ENCODE assay signal across 34 cellular contexts in the genomic region with DNA sequence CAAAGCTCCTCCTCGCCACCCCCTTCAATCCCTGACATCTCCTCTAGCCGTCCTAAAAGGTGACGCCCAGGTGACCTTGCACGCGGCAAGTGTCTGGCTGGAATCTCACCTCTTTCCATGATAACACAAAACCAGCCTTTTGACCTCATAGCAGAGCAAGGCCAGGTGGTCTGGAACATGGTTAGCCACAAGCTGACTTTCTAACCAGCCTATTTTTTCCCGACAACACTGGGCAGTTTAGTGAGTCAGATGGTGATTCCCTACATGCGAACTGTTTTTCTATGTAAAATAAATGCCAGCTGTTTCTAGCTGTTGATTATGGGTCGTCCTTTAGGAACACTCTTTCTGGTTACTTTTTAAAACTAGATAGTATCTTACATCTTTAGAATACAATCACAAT.
"Had no signal": no experiment of that assay in that cellular context is flagged by ENCODE, and none has a peak within 500 bp of the region (broad histone marks: within the 10 kb centered on the region; RNA-seq: fewer than 3 reads in every experiment).

No MANE protein-coding gene starts in this region.

- H3K27ac ChIP-seq: esophagus muscularis mucosa, parathyroid adenoma, psoas muscle, sigmoid colon, suprapubic skin, tibial artery, upper lobe of right lung, WERI-Rb-1 had no signal

- H3K4me3 Mint-ChIP-seq: activated CD4-positive, alpha-beta memory T cell treated with anti-CD3 and anti-CD28 coated beads for 36 hours; activated CD4-positive, alpha-beta T cell treated with anti-CD3 and anti-CD28 coated beads, Interleukin-2, amount 10 ng/mL, durations not matched to agents 24 days and 14 days; activated naive CD8-positive, alpha-beta T cell treated with anti-CD3 and anti-CD28 coated beads, Interleukin-2, amount 50 U/mL, for 24 hours; activated T-helper 1 cell treated with anti-CD3 and anti-CD28 coated beads, Interleukin-12 subunit alpha, Interleukin-12 subunit beta, Interleukin-2, Interleukin-4 antibody, amounts not matched to agents 30 ng/mL and 10 ng/mL and 1 ng/mL, durations not matched to agents 14 hours and 24 hours and 36 hours; mesothelial cell of epicardium; naive thymus-derived CD4-positive, alpha-beta T cell; T-helper 1 cell treated with Interleukin-12 subunit alpha and Interleukin-12 subunit beta and Interleukin-4 antibody, amounts not matched to agents 30 μg/mL and 1 μg/mL, for 36 hours had no signal

- H3K27me3 ChIP-seq: esophagus muscularis mucosa, sigmoid colon, suprapubic skin, tibial artery, upper lobe of right lung had no signal

- H3K9me3 ChIP-seq: esophagus muscularis mucosa, psoas muscle, suprapubic skin, tibial artery, upper lobe of right lung had no signal

- ATAC-seq: activated naive CD8-positive, alpha-beta T cell treated with anti-CD3 and anti-CD28 coated beads, Interleukin-2, amount 50 U/mL, for 24 hours; left cardiac atrium; left ventricle myocardium superior; naive thymus-derived CD4-positive, alpha-beta T cell; psoas muscle; upper lobe of right lung had no signal

- H3K4me2 ChIP-seq: smooth muscle cell had no signal

- H3K27ac Mint-ChIP-seq: activated CD4-positive, alpha-beta memory T cell treated with anti-CD3 and anti-CD28 coated beads for 36 hours; activated CD4-positive, alpha-beta T cell treated with anti-CD3 and anti-CD28 coated beads, Interleukin-2, amount 10 ng/mL, durations not matched to agents 24 days and 14 days; activated naive CD8-positive, alpha-beta T cell treated with anti-CD3 and anti-CD28 coated beads, Interleukin-2, amount 50 U/mL, for 24 hours; activated T-helper 1 cell treated with anti-CD3 and anti-CD28 coated beads, Interleukin-12 subunit alpha, Interleukin-12 subunit beta, Interleukin-2, Interleukin-4 antibody, amounts not matched to agents 30 ng/mL and 10 ng/mL and 1 ng/mL, durations not matched to agents 14 hours and 24 hours and 36 hours; mesothelial cell of epicardium; naive thymus-derived CD4-positive, alpha-beta T cell; T-helper 1 cell treated with Interleukin-12 subunit alpha and Interleukin-12 subunit beta and Interleukin-4 antibody, amounts not matched to agents 30 μg/mL and 1 μg/mL, for 36 hours had no signal

- FAIRE-seq: colon, frontal cortex, keratinocyte, TTC549 had no signal

- H3K4me3 ChIP-seq: esophagus muscularis mucosa, psoas muscle, sigmoid colon, smooth muscle cell, suprapubic skin, tibial artery, upper lobe of right lung had no signal

- DNase-seq: activated CD4-positive, alpha-beta memory T cell treated with anti-CD3 and anti-CD28 coated beads for 36 hours; activated CD4-positive, alpha-beta T cell treated with anti-CD3 and anti-CD28 coated beads, Interleukin-2, amount 10 ng/mL, durations not matched to agents 24 days and 14 days; activated CD4-positive, CD25-positive, alpha-beta regulatory T cell treated with anti-CD3 and anti-CD28 coated beads, Interleukin-2, amount 50 U/mL, for 72 hours; activated CD8-positive, alpha-beta memory T cell treated with anti-CD3 and anti-CD28 coated beads, Interleukin-2, amount 50 U/mL, for 4 hours; activated gamma-delta T cell; activated naive CD4-positive, alpha-beta T cell treated with anti-CD3 and anti-CD28 coated beads, Interleukin-2, amount 50 U/mL, for 16 hours; activated naive CD8-positive, alpha-beta T cell treated with anti-CD3 and anti-CD28 coated beads, Interleukin-2, amount 50 U/mL, for 24 hours; activated T-cell treated with anti-CD3 and anti-CD28 coated beads, Interleukin-2, amount 50 U/mL, for 1 hour; dermis blood vessel endothelial cell; effector CD4-positive, alpha-beta T cell; glutamatergic neuron; left cardiac atrium; left ventricle myocardium superior; naive thymus-derived CD4-positive, alpha-beta T cell; nucleus accumbens; psoas muscle; sigmoid colon; stimulated activated CD4-positive, alpha-beta T cell treated with anti-CD3 and anti-CD28 coated beads, Interleukin-1b, Interleukin-23, amount 100 ng/mL, for 48 hours; stimulated activated naive CD4-positive, alpha-beta T cell; T-helper 9 cell; tibial artery; upper lobe of right lung; WERI-Rb-1 had no signal

- H3K9me3 Mint-ChIP-seq: activated CD4-positive, alpha-beta memory T cell treated with anti-CD3 and anti-CD28 coated beads for 36 hours; activated CD4-positive, alpha-beta T cell treated with anti-CD3 and anti-CD28 coated beads, Interleukin-2, amount 10 ng/mL, durations not matched to agents 24 days and 14 days; activated naive CD8-positive, alpha-beta T cell treated with anti-CD3 and anti-CD28 coated beads, Interleukin-2, amount 50 U/mL, for 24 hours; activated T-helper 1 cell treated with anti-CD3 and anti-CD28 coated beads, Interleukin-12 subunit alpha, Interleukin-12 subunit beta, Interleukin-2, Interleukin-4 antibody, amounts not matched to agents 30 ng/mL and 10 ng/mL and 1 ng/mL, durations not matched to agents 14 hours and 24 hours and 36 hours; mesothelial cell of epicardium; T-helper 1 cell treated with Interleukin-12 subunit alpha and Interleukin-12 subunit beta and Interleukin-4 antibody, amounts not matched to agents 30 μg/mL and 1 μg/mL, for 36 hours had no signal

- H3K36me3 Mint-ChIP-seq: activated CD4-positive, alpha-beta memory T cell treated with anti-CD3 and anti-CD28 coated beads for 36 hours; mesothelial cell of epicardium; naive thymus-derived CD4-positive, alpha-beta T cell had no signal

- H3K9ac ChIP-seq: parathyroid adenoma had no signal

- H3K79me2 ChIP-seq: parathyroid adenoma had no signal

- H2AFZ ChIP-seq: parathyroid adenoma had no signal

- H3K27me3 Mint-ChIP-seq: activated CD4-positive, alpha-beta memory T cell treated with anti-CD3 and anti-CD28 coated beads for 36 hours; activated naive CD8-positive, alpha-beta T cell treated with anti-CD3 and anti-CD28 coated beads, Interleukin-2, amount 50 U/mL, for 24 hours had no signal

- H3K4me1 ChIP-seq: esophagus muscularis mucosa, parathyroid adenoma, psoas muscle, suprapubic skin had no signal

- H3K4me1 Mint-ChIP-seq: activated CD4-positive, alpha-beta T cell treated with anti-CD3 and anti-CD28 coated beads, Interleukin-2, amount 10 ng/mL, durations not matched to agents 24 days and 14 days; activated naive CD8-positive, alpha-beta T cell treated with anti-CD3 and anti-CD28 coated beads, Interleukin-2, amount 50 U/mL, for 24 hours; naive thymus-derived CD4-positive, alpha-beta T cell had no signal

- H3K36me3 ChIP-seq: esophagus muscularis mucosa, sigmoid colon, suprapubic skin, tibial artery, upper lobe of right lung, WERI-Rb-1 had no signal
